In genomic region chr12:57772429-57773322, GRCh38 we compare ENCODE assay signal across 8 cellular contexts. TPM values are rescaled to one million over a fixed set of nuclear protein-coding genes. Genes with fewer than 3 reads are reported as not detected.
A peak's percentile ranks its signal among the peaks of the same experiment; 100 is the strongest.
DNase-seq lines count a peak whose midpoint lies in the region; ATAC-seq lines count a peak whose summit lies in the region.

Gene EEF1AKMT3, plus strand, starts transcription at chr12:57772614. Its CDS starts 111 bp downstream, at chr12:57772725.

- no peak within 1 kb of the TSS for H4K8ac ChIP-seq in mesendoderm (ENCODE audit: low read depth, low read length)

- H3K79me1 ChIP-seq in mesendoderm (ENCODE audit: low read length) = peaks cover 8% of the 10 kb centered on the region

- H3K23ac ChIP-seq in mesendoderm (ENCODE audit: low read length) = no peak within 1 kb of the TSS

- no CpG with 5 or more reads among the region's 67 CpGs for WGBS in mesendoderm (ENCODE audit: extremely low coverage, insufficient coverage, low lambda C conversion rate)
- 4% methylated on average over 67 of the region's 67 CpGs for WGBS in thymus

- H2BK15ac ChIP-seq in mesendoderm (replicated peaks; ENCODE audit: low read depth) = no peak within 1 kb of the TSS

- no peak within 1 kb of the TSS for H2BK120ac ChIP-seq in mesendoderm (ENCODE audit: low read depth, low read length)

- H3K4me1 ChIP-seq in HUES6 (ENCODE audit: control insufficient read depth, insufficient read depth, low read length) (no peaks in the 10 kb centered on the region), endocrine pancreas (ENCODE audit: control insufficient read depth, insufficient read depth, low read length) (no peaks in the 10 kb centered on the region), mesendoderm (ENCODE audit: control insufficient read depth, low read depth, low read length) (no peaks in the 10 kb centered on the region), thymus (ENCODE audit: control insufficient read depth, insufficient read depth, low read length) (peaks cover 6% of the 10 kb centered on the region)

- peak within 1 kb of the TSS; percentile 60 for H3K4ac ChIP-seq in mesendoderm (ENCODE audit: low read depth, low read length)

- peak; percentile 16 for ATAC-seq in GM21381 (IDR thresholded peaks at IDR 0.05; ENCODE audit: unreplicated experiment)

- H3K56ac ChIP-seq in mesendoderm (ENCODE audit: low read length) = peak within 1 kb of the TSS; percentile 94

- DNase-seq in COLO829 (ENCODE audit: low spot score) (peak; percentile 66), T1000 (lab: John Stamatoyannopoulos, UW) (peak; percentile 100), mesendoderm (no peak), NCI-H128 (lab: John Stamatoyannopoulos, UW; ENCODE audit: unreplicated experiment) (no peak)

- H4K5ac ChIP-seq in mesendoderm (ENCODE audit: low read length) = no peak within 1 kb of the TSS

- no peak within 1 kb of the TSS for H2BK5ac ChIP-seq in mesendoderm (ENCODE audit: low read length)

- H3K9ac ChIP-seq in HUES6 (ENCODE audit: low read length) = peak within 1 kb of the TSS; percentile 97
- H3K9ac ChIP-seq in endocrine pancreas (ENCODE audit: control insufficient read depth, insufficient read depth, low read length) = peak within 1 kb of the TSS; percentile 55
- peak within 1 kb of the TSS; percentile 82 for H3K9ac ChIP-seq in mesendoderm (ENCODE audit: low read length)

- H3K27me3 ChIP-seq in HUES6 (ENCODE audit: control insufficient read depth, insufficient read depth, low read length) (no peaks in the 10 kb centered on the region), endocrine pancreas (ENCODE audit: control insufficient read depth, insufficient read depth, low read length) (no peaks in the 10 kb centered on the region), mesendoderm (ENCODE audit: insufficient read depth, low read length, poor library complexity) (no peaks in the 10 kb centered on the region), thymus (ENCODE audit: control insufficient read depth, insufficient read depth) (peaks cover 6% of the 10 kb centered on the region)

- H3K36me3 ChIP-seq in HUES6 (ENCODE audit: control insufficient read depth, insufficient read depth, low read length) (peaks cover 28% of the 10 kb centered on the region), endocrine pancreas (ENCODE audit: control insufficient read depth, insufficient read depth, low read length) (no peaks in the 10 kb centered on the region), mesendoderm (ENCODE audit: control insufficient read depth, insufficient read depth, low read length) (peaks cover 2% of the 10 kb centered on the region), thymus (ENCODE audit: control insufficient read depth, insufficient read depth) (no peaks in the 10 kb centered on the region)

- peak within 1 kb of the TSS; percentile 84 for H3K4me2 ChIP-seq in mesendoderm (ENCODE audit: low read length)

- H2AK5ac ChIP-seq in mesendoderm (ENCODE audit: low read length) = no peak within 1 kb of the TSS

- peaks cover 3% of the 10 kb centered on the region for H3K79me2 ChIP-seq in mesendoderm (ENCODE audit: control insufficient read depth, insufficient read depth, low read length)

- H3K9me3 ChIP-seq in HUES6 (ENCODE audit: control insufficient read depth, insufficient read depth, low read depth, low read length) (no peaks in the 10 kb centered on the region), endocrine pancreas (ENCODE audit: control insufficient read depth, low read length) (no peaks in the 10 kb centered on the region), thymus (ENCODE audit: control insufficient read depth) (no peaks in the 10 kb centered on the region)

- H3K27ac ChIP-seq in HUES6 (ENCODE audit: low read depth, low read length) (peak within 1 kb of the TSS; percentile 91), mesendoderm (ENCODE audit: low read depth, low read length) (peak within 1 kb of the TSS; percentile 59), thymus (ENCODE audit: low read depth) (peak within 1 kb of the TSS; percentile 75)

- H3K18ac ChIP-seq in mesendoderm (ENCODE audit: low read length) = peak within 1 kb of the TSS; percentile 62

- H3K4me3 ChIP-seq in HUES6 (ENCODE audit: low read depth, low read length) = peak within 1 kb of the TSS; percentile 79
- peak within 1 kb of the TSS; percentile 79 for H3K4me3 ChIP-seq in endocrine pancreas (ENCODE audit: control insufficient read depth, insufficient read depth, low read length)
- peak within 1 kb of the TSS; percentile 51 for H3K4me3 ChIP-seq in mesendoderm (ENCODE audit: low read length)
- peak within 1 kb of the TSS; percentile 78 for H3K4me3 ChIP-seq in thymus (ENCODE audit: low read length)

RNA-seq across cellular contexts. Expression of gene EEF1AKMT3, which starts in this region (rescaled TPM):
- polyA plus RNA-seq in mesendoderm (2013, experiment 1 of 2) = 1.8 TPM
- polyA plus RNA-seq in mesendoderm (2013, experiment 2 of 2) = 1.5 TPM
- polyA plus RNA-seq in thymus = 2.4 TPM

Comparison
In these comparisons a context has a peak if more than half of its experiments do, and no peak if none do; other contexts are left out.
1. DNase-seq: peak in COLO829 (single experiment) and T1000 (single experiment); none in mesendoderm (single experiment) and NCI-H128 (single experiment).
2. Peak in every context shown above with its lines, with median percentiles within 50 percentile points of each other: H3K27ac ChIP-seq, H3K4me3 ChIP-seq and H3K9ac ChIP-seq.